In the genomic region with DNA sequence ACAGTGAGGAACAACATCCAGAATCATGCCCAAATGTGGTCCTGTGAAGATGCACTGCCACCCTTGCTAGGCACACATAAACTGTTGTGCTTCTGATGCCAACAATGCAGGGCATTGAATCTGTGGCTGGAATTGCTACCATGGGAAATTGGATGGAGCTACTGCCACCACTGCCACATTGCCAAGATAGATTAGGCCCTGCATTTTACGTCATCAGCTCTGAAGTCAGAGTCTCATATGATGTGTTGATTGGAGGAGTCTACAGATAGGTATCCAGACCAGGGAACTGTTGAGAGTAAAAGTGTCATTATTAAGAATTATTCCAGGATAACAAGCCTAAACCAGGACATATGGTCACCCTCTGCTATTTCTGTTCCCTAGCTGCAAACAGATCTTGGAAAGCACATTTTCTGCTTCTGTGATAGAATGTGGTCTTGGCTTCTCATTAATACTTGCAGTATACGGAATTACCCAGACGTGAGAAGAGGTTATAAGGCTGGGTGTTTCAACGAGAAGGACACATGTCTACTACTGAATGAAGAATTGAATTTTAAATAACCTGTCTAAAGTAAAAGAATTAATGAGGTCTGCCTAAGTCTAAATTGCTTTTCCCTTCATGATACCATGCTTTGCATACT, we compare ENCODE assay signal across 29 cellular contexts.
"Had no signal": no experiment of that assay in that cellular context is flagged by ENCODE, and none has a peak within 500 bp of the region (broad histone marks: within the 10 kb centered on the region; RNA-seq: fewer than 3 reads in every experiment).

No MANE protein-coding gene starts in this region.

- H3K9me3 ChIP-seq: colonic mucosa, esophagus muscularis mucosa, lower lobe of right lung, mucosa of descending colon, thoracic aorta, vagina had no signal

- H3K27me3 ChIP-seq: brain microvascular endothelial cell, colonic mucosa, dorsolateral prefrontal cortex, esophagus muscularis mucosa, vagina had no signal

- H3K27ac ChIP-seq: brain microvascular endothelial cell, colonic mucosa, esophagus muscularis mucosa, lower lobe of right lung, thoracic aorta, vagina, VCaP had no signal

- H3K27me3 Mint-ChIP-seq: activated CD4-positive, alpha-beta T cell treated with anti-CD3 and anti-CD28 coated beads, Interleukin-2, amount 10 ng/mL, durations not matched to agents 24 days and 14 days; activated CD8-positive, alpha-beta memory T cell treated with anti-CD3 and anti-CD28 coated beads, Interleukin-2, amount 10 ng/mL, durations not matched to agents 7 days and 5 days; activated CD8-positive, alpha-beta T cell treated with anti-CD3 and anti-CD28 coated beads for 36 hours; activated naive CD4-positive, alpha-beta T cell treated with anti-CD3 and anti-CD28 coated beads, Interleukin-2, amount 50 U/mL, for 24 hours; effector memory CD8-positive, alpha-beta T cell; progenitor cell of endocrine pancreas had no signal

- H3K4me1 Mint-ChIP-seq: activated CD4-positive, alpha-beta T cell treated with anti-CD3 and anti-CD28 coated beads, Interleukin-2, amount 10 ng/mL, durations not matched to agents 24 days and 14 days; activated CD8-positive, alpha-beta memory T cell treated with anti-CD3 and anti-CD28 coated beads, Interleukin-2, amount 10 ng/mL, durations not matched to agents 7 days and 5 days; activated naive CD4-positive, alpha-beta T cell treated with anti-CD3 and anti-CD28 coated beads, Interleukin-2, amount 50 U/mL, for 24 hours; nephron progenitor cell had no signal

- DNase-seq: activated CD4-positive, alpha-beta T cell treated with anti-CD3 and anti-CD28 coated beads, Interleukin-2, amount 10 ng/mL, durations not matched to agents 24 days and 14 days; activated CD8-positive, alpha-beta memory T cell treated with anti-CD3 and anti-CD28 coated beads, Interleukin-2, amount 10 ng/mL, durations not matched to agents 7 days and 5 days; activated CD8-positive, alpha-beta T cell treated with anti-CD3 and anti-CD28 coated beads for 36 hours; activated gamma-delta T cell; activated T-cell treated with anti-CD3 and anti-CD28 coated beads for 4 hours; aorta; brain microvascular endothelial cell; central memory CD4-positive, alpha-beta T cell; colonic mucosa; dorsolateral prefrontal cortex; effector memory CD8-positive, alpha-beta T cell; islet precursor cell; left colon; lower lobe of right lung; mesendoderm; mucosa of descending colon; nephron progenitor cell; retina; stimulated activated CD4-positive, alpha-beta T cell treated with anti-CD3 and anti-CD28 coated beads, Interleukin-4, amount 100 ng/mL, for 24 hours; stimulated activated naive CD4-positive, alpha-beta T cell treated with Interleukin-2 at 50 U/mL for 16 hours had no signal

- H3K9me3 Mint-ChIP-seq: activated CD4-positive, alpha-beta T cell treated with anti-CD3 and anti-CD28 coated beads, Interleukin-2, amount 10 ng/mL, durations not matched to agents 24 days and 14 days; activated CD8-positive, alpha-beta T cell treated with anti-CD3 and anti-CD28 coated beads for 36 hours; activated naive CD4-positive, alpha-beta T cell treated with anti-CD3 and anti-CD28 coated beads, Interleukin-2, amount 50 U/mL, for 24 hours; effector memory CD8-positive, alpha-beta T cell; nephron progenitor cell; T-helper 2 cell treated with Interferon-gamma antibody and Interleukin-4, amounts not matched to agents 5 μg/mL and 100 μg/mL, for 36 hours; type B pancreatic cell had no signal

- H3K4me1 ChIP-seq: colonic mucosa, vagina had no signal

- H3K27ac Mint-ChIP-seq: activated CD4-positive, alpha-beta T cell treated with anti-CD3 and anti-CD28 coated beads, Interleukin-2, amount 10 ng/mL, durations not matched to agents 24 days and 14 days; activated CD8-positive, alpha-beta memory T cell treated with anti-CD3 and anti-CD28 coated beads, Interleukin-2, amount 10 ng/mL, durations not matched to agents 7 days and 5 days; activated CD8-positive, alpha-beta T cell treated with anti-CD3 and anti-CD28 coated beads for 36 hours; activated naive CD4-positive, alpha-beta T cell treated with anti-CD3 and anti-CD28 coated beads, Interleukin-2, amount 50 U/mL, for 24 hours; effector memory CD8-positive, alpha-beta T cell; nephron progenitor cell; progenitor cell of endocrine pancreas; T-helper 2 cell treated with Interferon-gamma antibody and Interleukin-4, amounts not matched to agents 5 μg/mL and 100 μg/mL, for 36 hours; type B pancreatic cell had no signal

- ATAC-seq: activated CD4-positive, CD25-positive, alpha-beta regulatory T cell treated with anti-CD3 and anti-CD28 coated beads, Interleukin-2, amount 50 U/mL, for 24 hours; activated CD8-positive, alpha-beta memory T cell treated with anti-CD3 and anti-CD28 coated beads, Interleukin-2, amount 10 ng/mL, durations not matched to agents 7 days and 5 days; activated CD8-positive, alpha-beta T cell treated with anti-CD3 and anti-CD28 coated beads for 36 hours; effector memory CD8-positive, alpha-beta T cell; left colon; mucosa of descending colon had no signal

- H3K4me3 ChIP-seq: colonic mucosa, dorsolateral prefrontal cortex, esophagus muscularis mucosa, lower lobe of right lung, mucosa of descending colon, thoracic aorta, vagina had no signal

- H3K4me3 Mint-ChIP-seq: activated CD4-positive, alpha-beta T cell treated with anti-CD3 and anti-CD28 coated beads, Interleukin-2, amount 10 ng/mL, durations not matched to agents 24 days and 14 days; activated CD8-positive, alpha-beta memory T cell treated with anti-CD3 and anti-CD28 coated beads, Interleukin-2, amount 10 ng/mL, durations not matched to agents 7 days and 5 days; activated CD8-positive, alpha-beta T cell treated with anti-CD3 and anti-CD28 coated beads for 36 hours; activated naive CD4-positive, alpha-beta T cell treated with anti-CD3 and anti-CD28 coated beads, Interleukin-2, amount 50 U/mL, for 24 hours; effector memory CD8-positive, alpha-beta T cell; nephron progenitor cell; T-helper 2 cell treated with Interferon-gamma antibody and Interleukin-4, amounts not matched to agents 5 μg/mL and 100 μg/mL, for 36 hours; type B pancreatic cell had no signal

- H3K36me3 Mint-ChIP-seq: activated CD8-positive, alpha-beta memory T cell treated with anti-CD3 and anti-CD28 coated beads, Interleukin-2, amount 10 ng/mL, durations not matched to agents 7 days and 5 days; type B pancreatic cell had no signal
